Comparison of ENCODE assay signal across 24 cellular contexts in the genomic region with DNA sequence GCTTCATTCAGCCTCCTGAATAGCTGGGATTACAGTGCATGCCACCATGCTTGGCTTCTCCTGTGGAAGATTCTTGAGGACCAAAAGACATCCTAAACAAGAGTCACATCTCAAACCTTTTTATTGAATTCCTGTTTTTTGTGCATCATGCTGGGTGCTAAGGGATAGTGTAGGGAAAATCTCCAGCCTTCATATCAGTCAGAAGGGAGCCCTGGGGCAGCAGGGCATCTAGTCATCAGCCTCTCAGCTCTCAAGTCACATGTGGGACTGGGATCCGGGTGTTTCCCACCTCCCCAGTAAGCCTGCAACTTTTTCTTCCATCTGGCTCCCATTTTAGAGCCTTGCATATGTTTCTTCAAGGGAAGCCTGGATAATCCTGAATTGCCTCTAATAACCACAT. TPM values are rescaled to one million over a fixed set of nuclear protein-coding genes. Genes with fewer than 3 reads are reported as not detected.
"Had no signal": no experiment of that assay in that cellular context is flagged by ENCODE, and none has a peak within 500 bp of the region (broad histone marks: within the 10 kb centered on the region; RNA-seq: fewer than 3 reads in every experiment).

No MANE protein-coding gene starts in this region.

- H2AFZ ChIP-seq: parathyroid adenoma had no signal

- H3K27me3 ChIP-seq: dorsolateral prefrontal cortex, left lung, neutrophil, suprapubic skin had no signal

- H3K4me2 ChIP-seq: smooth muscle cell had no signal

- H3K4me1 ChIP-seq: parathyroid adenoma had no signal

- H3K36me3 ChIP-seq: esophagus squamous epithelium, left lung, neutrophil, suprapubic skin had no signal

- H3K79me2 ChIP-seq: parathyroid adenoma had no signal

- H3K27ac ChIP-seq: dorsolateral prefrontal cortex, esophagus squamous epithelium, left lung, neutrophil, parathyroid adenoma, suprapubic skin had no signal

- ATAC-seq: left lung; mucosa of descending colon; natural killer cell treated with Interleukin-12 subunit alpha and Interleukin-12 subunit beta and Interleukin-15 and Interleukin-18, amount 100 ng/mL, for 72 hours; sciatic nerve; stimulated activated naive CD8-positive, alpha-beta T cell treated with anti-CD3 and anti-CD28 coated beads, Interleukin-15, amount 100 ng/mL, for 72 hours had no signal

- H3K9me3 ChIP-seq: esophagus squamous epithelium, left lung, mucosa of descending colon, neutrophil, suprapubic skin had no signal

- H3K4me3 ChIP-seq: dorsolateral prefrontal cortex, esophagus squamous epithelium, left lung, mucosa of descending colon, smooth muscle cell, suprapubic skin had no signal

- H3K9ac ChIP-seq: parathyroid adenoma had no signal

- DNase-seq: cerebellar nuclear complex; dorsolateral prefrontal cortex; effector CD8-positive, alpha-beta T cell; esophagus squamous epithelium; foreskin melanocyte; kidney; left lung; mesenchymal stem cell; mucosa of descending colon; naive B cell; stimulated activated CD4-positive, alpha-beta T cell treated with anti-CD3 and anti-CD28 coated beads, Interleukin-12 subunit alpha, Interleukin-12 subunit beta, amount 100 ng/mL, for 4 hours; stimulated activated CD4-positive, alpha-beta T cell treated with anti-CD3 and anti-CD28 coated beads, Interleukin-1b, Interleukin-23, amount 100 ng/mL, for 48 hours; stimulated activated CD4-positive, alpha-beta T cell treated with anti-CD3 and anti-CD28 coated beads, Interleukin-4, amount 100 ng/mL, for 1 hour; stimulated activated CD8-positive, alpha-beta memory T cell treated with anti-CD3 and anti-CD28 coated beads, Interleukin-4, amount 100 ng/mL, for 48 hours; stimulated activated naive CD4-positive, alpha-beta T cell; stimulated activated naive CD8-positive, alpha-beta T cell treated with anti-CD3 and anti-CD28 coated beads, Interleukin-15, amount 100 ng/mL, for 72 hours had no signal

RNA-seq across cellular contexts. Expression of gene OASL, which starts 25.1 kb away (rescaled TPM):
- total RNA-seq: neural crest cell, progenitor cell of endocrine pancreas, smooth muscle cell had no signal
- polyA plus RNA-seq: smooth muscle cell had no signal
